In the genomic region with DNA sequence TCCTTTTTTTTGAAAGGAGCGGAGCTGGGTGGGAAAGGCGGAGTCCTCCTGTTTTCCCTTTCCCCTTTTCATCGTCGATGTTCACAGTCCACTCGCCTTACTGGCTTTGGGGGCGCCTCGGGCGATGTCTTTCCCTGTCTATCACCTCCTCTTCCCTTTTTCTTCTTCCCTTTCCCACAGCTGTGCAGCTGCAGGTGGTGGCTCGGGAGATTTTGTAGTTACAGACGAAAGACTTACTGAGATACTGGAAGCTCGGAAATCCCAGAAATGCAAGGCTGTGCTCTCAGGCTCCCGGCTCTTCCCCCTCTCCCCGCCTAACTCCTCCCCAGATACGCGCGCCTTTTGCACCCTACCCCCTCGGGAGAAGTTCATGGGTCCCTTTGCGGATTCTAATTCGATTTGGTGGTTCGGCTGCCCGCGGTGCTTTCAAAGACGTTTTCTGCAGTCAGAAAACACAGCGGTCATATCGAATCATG, we compare ENCODE assay signal across 8 cellular contexts. TPM values are rescaled to one million over a fixed set of nuclear protein-coding genes. Genes with fewer than 3 reads are reported as not detected.
DNase-seq lines count a peak whose midpoint lies in the region; ATAC-seq and TF ChIP-seq lines count a peak whose summit lies in the region.

No MANE protein-coding gene starts in this region.

- H3K27ac ChIP-seq in right cardiac atrium (ENCODE audit: low read length): peak overlapping the region; percentile 55
- H3K27ac ChIP-seq in psoas muscle: peak overlapping the region; percentile 97

- peaks cover 34% of the 10 kb centered on the region for H3K4me1 Mint-ChIP-seq in activated naive CD8-positive, alpha-beta T cell treated with anti-CD3 and anti-CD28 coated beads for 36 hours

- DNase-seq in SIG-M5 treated with dmso at 0.1 percent for 504 hours (lab: John Stamatoyannopoulos, UW; ENCODE audit: unreplicated experiment): peak; percentile 35
- no peak for DNase-seq in SIG-M5 (lab: John Stamatoyannopoulos, UW)
- peak; percentile 15 for DNase-seq in NCI-H1105 (lab: John Stamatoyannopoulos, UW)
- DNase-seq in activated naive CD8-positive, alpha-beta T cell treated with anti-CD3 and anti-CD28 coated beads for 36 hours: peak; percentile 20
- peak in 1 of 3 donors; percentile 21 for DNase-seq in right cardiac atrium
- no peak for DNase-seq in psoas muscle

- peak overlapping the region; percentile 68 for H3K4me3 ChIP-seq in right cardiac atrium (ENCODE audit: low read length)
- peak overlapping the region; percentile 92 for H3K4me3 ChIP-seq in psoas muscle

- no peak for ATAC-seq in right cardiac atrium
- ATAC-seq in psoas muscle: no peak
- no peak for ATAC-seq in GM18870 (IDR thresholded peaks at IDR 0.05; ENCODE audit: unreplicated experiment)
- no peak for ATAC-seq in GM18505 (IDR thresholded peaks at IDR 0.05; ENCODE audit: unreplicated experiment)

- H3K9me3 Mint-ChIP-seq in activated naive CD8-positive, alpha-beta T cell treated with anti-CD3 and anti-CD28 coated beads for 36 hours: no peaks in the 10 kb centered on the region

- H3K27me3 Mint-ChIP-seq in activated naive CD8-positive, alpha-beta T cell treated with anti-CD3 and anti-CD28 coated beads for 36 hours: no peaks in the 10 kb centered on the region

- WGBS in right cardiac atrium: 4% methylated on average over 25 of the region's 25 CpGs
- 8 to 20% (median 10%) methylated on average over 22 to 25 of the region's 25 CpGs for WGBS in psoas muscle, 3 donors

- peaks cover 27% of the 10 kb centered on the region for H3K36me3 Mint-ChIP-seq in activated naive CD8-positive, alpha-beta T cell treated with anti-CD3 and anti-CD28 coated beads for 36 hours

- no peak for TF ChIP-seq POLR2A in GM18505 (IDR thresholded peaks at IDR 0.05; ENCODE audit: borderline replicate concordance, extremely low read depth, insufficient read depth, insufficient read length)

- H3K27me3 ChIP-seq in right cardiac atrium (ENCODE audit: control insufficient read depth, insufficient read depth) (no peaks in the 10 kb centered on the region), psoas muscle (ENCODE audit: insufficient read depth in 3 of 3, low read length in 2 of 3) (no peaks in the 10 kb centered on the region)

- peak overlapping the region; percentile 63 for H3K27ac Mint-ChIP-seq in activated naive CD8-positive, alpha-beta T cell treated with anti-CD3 and anti-CD28 coated beads for 36 hours

- TF ChIP-seq CTCF in psoas muscle (IDR thresholded peaks at IDR 0.05): no peak

- H3K9me3 ChIP-seq in right cardiac atrium (ENCODE audit: control insufficient read depth, low read length) (no peaks in the 10 kb centered on the region), psoas muscle (no peaks in the 10 kb centered on the region)

- H3K4me3 Mint-ChIP-seq in activated naive CD8-positive, alpha-beta T cell treated with anti-CD3 and anti-CD28 coated beads for 36 hours: peak overlapping the region; percentile 86

- intact Hi-C loops in right cardiac atrium (cut with DNase I) (loop anchor here in 1 of 4 donors (10.0 kb wide), 1 partner anchor 54 kb away; no protein-coding TSS in a partner anchor), psoas muscle (cut with DNase I) (loop anchor here (5.0 to 10.0 kb wide), 3 partner anchors 41 to 206 kb away; a partner anchor contains a TSS)

- H3K4me1 ChIP-seq in right cardiac atrium (ENCODE audit: control insufficient read depth, insufficient read depth, low read length): peaks cover 4% of the 10 kb centered on the region
- peaks cover 19% of the 10 kb centered on the region for H3K4me1 ChIP-seq in psoas muscle

- no peaks in the 10 kb centered on the region for H3K36me3 ChIP-seq in psoas muscle (ENCODE audit: insufficient read depth in 1 of 2, low read depth in 1 of 2)

RNA-seq across cellular contexts. Expression of a gene that starts 1.3 kb away (rescaled TPM):
- total RNA-seq in activated naive CD8-positive, alpha-beta T cell treated with anti-CD3 and anti-CD28 coated beads for 36 hours: 10 to 100 TPM; 66.4 to 74.1 TPM
- total RNA-seq in right cardiac atrium: 10 to 100 TPM; 31.5 to 50.1 (median 32.8) TPM
- 16.7 TPM for polyA plus RNA-seq in right cardiac atrium
- total RNA-seq in psoas muscle: 10 to 100 TPM; 20.9 to 54.0 (median 35.1) TPM
- 10 to 100 TPM in 2 of 3 donors, 1 to 10 TPM in 1; 5.7 to 48.2 (median 21.5) TPM for polyA plus RNA-seq in psoas muscle

RNA-seq across cellular contexts. Expression of a gene that starts 52.9 kb away (rescaled TPM):
- total RNA-seq in activated naive CD8-positive, alpha-beta T cell treated with anti-CD3 and anti-CD28 coated beads for 36 hours: under 1 TPM in 1 of 2 experiments, not detected in 1; 0.12 TPM
- total RNA-seq in right cardiac atrium: not detected
- not detected for polyA plus RNA-seq in right cardiac atrium
- total RNA-seq in psoas muscle: under 1 TPM in 1 of 4 donors, not detected in 3; 0.09 TPM
- under 1 TPM in 1 of 3 donors, not detected in 2; 0.03 TPM for polyA plus RNA-seq in psoas muscle

Comparison
In these comparisons a context has a peak if more than half of its experiments do, and no peak if none do; other contexts are left out.
1. DNase-seq: peak in SIG-M5 treated with dmso at 0.1 percent for 504 hours (single experiment), NCI-H1105 (single experiment) and activated naive CD8-positive, alpha-beta T cell treated with anti-CD3 and anti-CD28 coated beads for 36 hours (single experiment); none in SIG-M5 (single experiment) and psoas muscle (0 of 2).